Comparison of ENCODE assay signal across 1 cellular context in genomic region chr15:98898122-98898521, GRCh38.
TF ChIP-seq lines count a peak whose summit lies in the region.

No MANE protein-coding gene starts in this region.

TF ChIP-seq in A549, 52 proteins besides CTCF, POLR2A, EP300 and RAD21:
- TF ChIP-seq, protein P1, sequence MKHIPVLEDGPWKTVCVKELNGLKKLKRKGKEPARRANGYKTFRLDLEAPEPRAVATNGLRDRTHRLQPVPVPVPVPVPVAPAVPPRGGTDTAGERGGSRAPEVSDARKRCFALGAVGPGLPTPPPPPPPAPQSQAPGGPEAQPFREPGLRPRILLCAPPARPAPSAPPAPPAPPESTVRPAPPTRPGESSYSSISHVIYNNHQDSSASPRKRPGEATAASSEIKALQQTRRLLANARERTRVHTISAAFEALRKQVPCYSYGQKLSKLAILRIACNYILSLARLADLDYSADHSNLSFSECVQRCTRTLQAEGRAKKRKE (CRISPR knock-in tag; IDR thresholded peaks at IDR 0.05; ENCODE audit: low read depth): peak; percentile 69; the same call in 1 of the 2 replicates
- peak; percentile 90; the same call in 1 of the 2 replicates for TF ChIP-seq FOSB (CRISPR knock-in tag; IDR thresholded peaks at IDR 0.05)
- TF ChIP-seq REST (IDR thresholded peaks at IDR 0.05): no peak
- TF ChIP-seq HOXB5 (CRISPR knock-in tag; IDR thresholded peaks at IDR 0.05): peak; percentile 88
- TF ChIP-seq FOXS1 (CRISPR knock-in tag; IDR thresholded peaks at IDR 0.05): 0 out of 2 replicates have a peak, but pooled peaks have one; percentile 50
- peak; percentile 41; the same call in 1 of the 2 replicates for TF ChIP-seq HEYL (CRISPR knock-in tag; IDR thresholded peaks at IDR 0.05)
- TF ChIP-seq HDAC2 (IDR thresholded peaks at IDR 0.05): no peak
- TF ChIP-seq, protein P2, sequence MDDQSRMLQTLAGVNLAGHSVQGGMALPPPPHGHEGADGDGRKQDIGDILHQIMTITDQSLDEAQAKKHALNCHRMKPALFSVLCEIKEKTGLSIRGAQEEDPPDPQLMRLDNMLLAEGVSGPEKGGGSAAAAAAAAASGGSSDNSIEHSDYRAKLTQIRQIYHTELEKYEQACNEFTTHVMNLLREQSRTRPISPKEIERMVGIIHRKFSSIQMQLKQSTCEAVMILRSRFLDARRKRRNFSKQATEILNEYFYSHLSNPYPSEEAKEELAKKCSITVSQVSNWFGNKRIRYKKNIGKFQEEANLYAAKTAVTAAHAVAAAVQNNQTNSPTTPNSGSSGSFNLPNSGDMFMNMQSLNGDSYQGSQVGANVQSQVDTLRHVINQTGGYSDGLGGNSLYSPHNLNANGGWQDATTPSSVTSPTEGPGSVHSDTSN (IDR thresholded peaks at IDR 0.05): no peak
- peak; percentile 59 to 64; a peak in 3 of 4 replicates for TF ChIP-seq CEBPB (IDR thresholded peaks at IDR 0.05)
- peak; percentile 80; the same call in 1 of the 2 replicates for TF ChIP-seq EHF (CRISPR knock-in tag; IDR thresholded peaks at IDR 0.05)
- 0 out of 2 replicates have a peak, but pooled peaks have one; percentile 58 for TF ChIP-seq HOXB13 (CRISPR knock-in tag; IDR thresholded peaks at IDR 0.05; ENCODE audit: low read depth)
- peak; percentile 76; the same call in 1 of the 2 replicates for TF ChIP-seq HOXA7 (CRISPR knock-in tag; IDR thresholded peaks at IDR 0.05)
